ENCODE assay signal across 17 cellular contexts in genomic region chrX:122504026-122504425, GRCh38.
"Had no signal": no experiment of that assay in that cellular context is flagged by ENCODE, and none has a peak within 500 bp of the region (broad histone marks: within the 10 kb centered on the region; RNA-seq: fewer than 3 reads in every experiment).

No MANE protein-coding gene starts in this region.

- H3K4me3 ChIP-seq: esophagus muscularis mucosa, tibial artery had no signal

- DNase-seq: activated CD4-positive, alpha-beta T cell treated with anti-CD3 and anti-CD28 coated beads, Interleukin-2, amount 10 ng/mL, durations not matched to agents 7 days and 5 days; activated CD8-positive, alpha-beta T cell treated with anti-CD3 and anti-CD28 coated beads, Interleukin-2, amount 10 ng/mL, durations not matched to agents 7 days and 5 days; activated naive CD4-positive, alpha-beta T cell treated with Interleukin-2 at 50 U/mL for 16 hours; activated naive CD8-positive, alpha-beta T cell treated with anti-CD3 and anti-CD28 coated beads, Interleukin-2, amount 10 ng/mL, durations not matched to agents 7 days and 5 days; activated T-cell treated with anti-CD3 and anti-CD28 coated beads, Interleukin-2, amount 50 U/mL, for 24 hours; amygdala; cerebellar nuclear complex; cortex of kidney; effector CD4-positive, alpha-beta T cell; immature natural killer cell; left ventricle myocardium superior; occipital lobe; stimulated activated naive CD8-positive, alpha-beta T cell treated with anti-CD3 and anti-CD28 coated beads, Interleukin-15, Interleukin-2, amounts not matched to agents 100 U/mL and 50 U/mL, for 24 hours; substantia nigra; T1000; tibial artery had no signal

- H3K36me3 ChIP-seq: esophagus muscularis mucosa, tibial artery had no signal

- H3K27me3 ChIP-seq: esophagus muscularis mucosa, tibial artery had no signal
